ENCODE assay signal across 16 cellular contexts in genomic region chr3:127709320-127710060, GRCh38. TPM values are rescaled to one million over a fixed set of nuclear protein-coding genes. Genes with fewer than 3 reads are reported as not detected.
DNase-seq lines count a peak whose midpoint lies in the region; ATAC-seq and TF ChIP-seq lines count a peak whose summit lies in the region.
"Had no signal": no experiment of that assay in that cellular context is flagged by ENCODE, and none has a peak within 500 bp of the region (broad histone marks: within the 10 kb centered on the region; RNA-seq: fewer than 3 reads in every experiment).

No MANE protein-coding gene starts in this region.

- H3K27ac ChIP-seq in adrenal gland (peak overlapping the region in 3 of 5 donors; percentile 58 to 86 (median 77)), skeletal muscle tissue (ENCODE audit: low read depth, low read length) (peak overlapping the region; percentile 75)
- H3K27ac ChIP-seq: PC-9 had no signal

- H3K9ac ChIP-seq in skeletal muscle tissue (ENCODE audit: low read depth in 1 of 3, low read length in 3 of 3): peak overlapping the region in 2 of 3 donors; percentile 11 to 28

- DNase-seq in ELR (ENCODE audit: low read depth): peak; percentile 23
- peak in 4 of 7 donors; percentile 22 to 40 (median 31) for DNase-seq in adrenal gland
- peak; percentile 14 for DNase-seq in islet precursor cell
- DNase-seq in ACHN: no peak
- no peak for DNase-seq in activated CD4-positive, alpha-beta T cell treated with anti-CD3 and anti-CD28 coated beads for 48 hours
- no peak for DNase-seq in hypothalamus (lab: John Stamatoyannopoulos, UW)
- DNase-seq: central memory CD4-positive, alpha-beta T cell; NCI-H1436; NCI-H82; occipital lobe; PC-9; stimulated activated CD4-positive, alpha-beta T cell treated with anti-CD3 and anti-CD28 coated beads, Interleukin-2, amount 100 ng/mL, for 48 hours had no signal

- no peaks in the 10 kb centered on the region for H3K27me3 ChIP-seq in adrenal gland
- H3K27me3 ChIP-seq in skeletal muscle tissue (ENCODE audit: control insufficient read depth in 3 of 3, insufficient read depth in 3 of 3, low read length in 3 of 3): no peaks in the 10 kb centered on the region

- in situ Hi-C loops in ACHN (cut with HindIII; ENCODE audit: low pct_ligation_motif_present, low pct_unique_long_range_greater_than_20kb, low sequenced_read_pairs): no loop called here

- 56 to 73% (median 63%) methylated on average over 3 of the region's 3 CpGs for WGBS in adrenal gland, 4 donors

- H3K9me3 ChIP-seq in adrenal gland (replicated peaks in 1 of 3): no peaks in the 10 kb centered on the region
- H3K9me3 ChIP-seq in skeletal muscle tissue (ENCODE audit: control insufficient read depth in 3 of 3, low read length in 3 of 3): no peaks in the 10 kb centered on the region
- H3K9me3 ChIP-seq: Caco-2 had no signal

- no peak for ATAC-seq in HG03378 (IDR thresholded peaks at IDR 0.05; ENCODE audit: unreplicated experiment)
- ATAC-seq: GM12878 had no signal

- H3K4me1 ChIP-seq in adrenal gland (replicated peaks in 1 of 2) (peaks cover 12 to 38% of the 10 kb centered on the region in 2 donors), skeletal muscle tissue (ENCODE audit: control insufficient read depth in 3 of 3, insufficient read depth in 3 of 3, low read length in 3 of 3) (peaks cover 57 to 73% (median 72%) of the 10 kb centered on the region in 3 donors)
- H3K4me1 ChIP-seq: Caco-2 had no signal

- TF ChIP-seq POLR2A in adrenal gland (IDR thresholded peaks at IDR 0.05): no peak

- intact Hi-C loops in adrenal gland (cut with DNase I): no loop called here

- no peak overlapping the region for H3K4me3 ChIP-seq in adrenal gland
- no peak overlapping the region for H3K4me3 ChIP-seq in skeletal muscle tissue (ENCODE audit: low read length in 3 of 3)
- H3K4me3 ChIP-seq: GM12878, PC-9 had no signal

- no peaks in the 10 kb centered on the region for H3K36me3 ChIP-seq in adrenal gland (replicated peaks in 1 of 2)
- H3K36me3 ChIP-seq in skeletal muscle tissue (ENCODE audit: control insufficient read depth in 3 of 3, insufficient read depth in 3 of 3, low read length in 3 of 3): peaks cover 2 to 16% (median 6%) of the 10 kb centered on the region in 3 donors

- TF ChIP-seq CTCF in adrenal gland (IDR thresholded peaks at IDR 0.05): no peak

RNA-seq across cellular contexts. Expression of gene ABTB1, which starts 36.7 kb away (rescaled TPM):
- total RNA-seq in adrenal gland (10 to 100 TPM; 13.0 to 68.0 (median 32.2) TPM), skeletal muscle tissue (6.3 TPM)
- 10 to 100 TPM in 2 of 3 donors, 1 to 10 TPM in 1; 2.8 to 96.0 (median 62.1) TPM for polyA plus RNA-seq in adrenal gland

Comparison
In these comparisons a context has a peak if more than half of its experiments do, and no peak if none do; other contexts are left out.
1. DNase-seq: peak in ELR (single experiment), adrenal gland (4 of 7) and islet precursor cell (single experiment); none in ACHN (single experiment), activated CD4-positive, alpha-beta T cell treated with anti-CD3 and anti-CD28 coated beads for 48 hours (single experiment) and hypothalamus (0 of 51).